Comparison of ENCODE assay signal across 1 cellular context in the genomic region with DNA sequence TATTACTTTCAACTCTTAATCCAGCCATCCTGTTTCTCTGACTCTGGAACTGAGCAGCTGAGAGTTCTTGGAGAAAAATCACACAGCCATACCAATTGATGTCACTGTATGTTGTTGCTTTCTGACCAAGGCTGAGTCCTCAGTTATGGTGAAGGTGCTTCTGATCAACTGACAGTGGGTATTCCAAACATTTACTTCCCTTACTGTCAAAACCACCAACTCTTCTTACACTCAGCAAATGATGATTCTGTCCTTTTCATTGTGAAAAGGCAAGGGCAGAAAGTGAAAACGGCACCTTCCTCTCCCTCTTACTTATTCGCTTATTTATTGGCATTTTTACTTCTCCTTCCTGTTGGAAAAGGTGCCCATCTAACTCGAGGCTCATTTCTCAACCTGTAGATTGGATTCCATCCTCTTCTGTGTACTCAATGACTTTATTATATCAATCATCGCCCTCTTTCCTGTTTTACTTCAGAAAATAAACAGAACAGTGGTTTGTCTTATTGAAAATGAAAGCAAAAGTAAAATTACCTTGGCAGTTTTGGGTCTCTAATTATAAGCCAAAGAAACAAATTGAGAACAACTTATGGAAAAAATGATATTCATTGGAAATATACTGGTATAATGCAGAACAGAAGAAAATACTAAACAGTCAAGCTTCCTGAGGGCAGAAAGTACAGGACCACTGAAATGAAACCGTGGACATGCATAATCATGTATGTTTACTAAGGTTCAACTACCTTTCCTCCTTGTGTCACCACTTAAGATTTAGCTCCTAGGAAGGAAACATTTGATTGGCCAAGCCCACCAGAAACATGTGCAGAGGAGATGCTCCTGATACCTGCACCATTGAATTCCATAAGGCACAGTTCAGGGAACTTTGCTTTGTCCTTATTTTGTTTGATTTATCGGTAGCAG.
TF ChIP-seq lines count a peak whose summit lies in the region.

No MANE protein-coding gene starts in this region.

TF ChIP-seq in H1, 55 proteins besides CTCF, POLR2A, EP300 and RAD21 (continued from another document):
- no peak for TF ChIP-seq ATF2 (IDR thresholded peaks at IDR 0.05; ENCODE audit: low read length)
- TF ChIP-seq, protein P1, sequence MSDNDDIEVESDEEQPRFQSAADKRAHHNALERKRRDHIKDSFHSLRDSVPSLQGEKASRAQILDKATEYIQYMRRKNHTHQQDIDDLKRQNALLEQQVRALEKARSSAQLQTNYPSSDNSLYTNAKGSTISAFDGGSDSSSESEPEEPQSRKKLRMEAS (IDR thresholded peaks at IDR 0.05), result no peak
- no peak for TF ChIP-seq RFX5 (IDR thresholded peaks at IDR 0.05; ENCODE audit: borderline replicate concordance, low read depth, low read length)
- no peak for TF ChIP-seq HDAC2 (IDR thresholded peaks at IDR 0.05; ENCODE audit: borderline replicate concordance in 1 of 2, low read depth in 2 of 2, low read length in 2 of 2)
- TF ChIP-seq CBX5 (IDR thresholded peaks at IDR 0.05; ENCODE audit: low read depth, low read length), result no peak
- no peak for TF ChIP-seq RXRA (IDR thresholded peaks at IDR 0.05; ENCODE audit: insufficient read depth, low read depth, low read length)
- no peak for TF ChIP-seq JUN (IDR thresholded peaks at IDR 0.05; ENCODE audit: low read depth, low read length)
- TF ChIP-seq JUND (IDR thresholded peaks at IDR 0.05; ENCODE audit: low read length), result no peak
- TF ChIP-seq PHF8 (conservative IDR thresholded peaks at IDR 0.05; ENCODE audit: low read depth, low read length), result no peak
- TF ChIP-seq TCF12 (IDR thresholded peaks at IDR 0.05; ENCODE audit: low read depth, low read length), result no peak
- no peak for TF ChIP-seq KDM1A (IDR thresholded peaks at IDR 0.05; ENCODE audit: borderline replicate concordance, low read length)
- TF ChIP-seq SIX5 (IDR thresholded peaks at IDR 0.05; ENCODE audit: low read depth, low read length), result no peak
- TF ChIP-seq SP2 (IDR thresholded peaks at IDR 0.05; ENCODE audit: low read length), result no peak
TF ChIP-seq in H1: peak in this region for 0.
